ENCODE assay signal across 20 cellular contexts in genomic region chr3:121757087-121757811, GRCh38. TPM values are rescaled to one million over a fixed set of nuclear protein-coding genes. Genes with fewer than 3 reads are reported as not detected.
DNase-seq lines count a peak whose midpoint lies in the region; ATAC-seq, FAIRE-seq and TF ChIP-seq lines count a peak whose summit lies in the region.
"Had no signal": no experiment of that assay in that cellular context is flagged by ENCODE, and none has a peak within 500 bp of the region (broad histone marks: within the 10 kb centered on the region; RNA-seq: fewer than 3 reads in every experiment).

No MANE protein-coding gene starts in this region.

- H3K4me2 ChIP-seq in K562 (ENCODE audit: insufficient read depth, low read length): no peak overlapping the region

- peaks cover 1% of the 10 kb centered on the region for H3K4me1 Mint-ChIP-seq in activated CD4-positive, alpha-beta T cell treated with anti-CD3 and anti-CD28 coated beads, Interleukin-2, amount 10 ng/mL, durations not matched to agents 7 days and 5 days
- H3K4me1 Mint-ChIP-seq in activated naive CD8-positive, alpha-beta T cell treated with anti-CD3 and anti-CD28 coated beads, Interleukin-2, amount 50 U/mL, for 24 hours: no peaks in the 10 kb centered on the region
- H3K4me1 Mint-ChIP-seq: activated naive CD4-positive, alpha-beta T cell treated with anti-CD3 and anti-CD28 coated beads, Interleukin-2, amount 50 U/mL, for 24 hours; immature natural killer cell; mesothelial cell of epicardium had no signal

- in situ Hi-C loops in K562 (cut with MboI): no loop called here

- H3K27ac Mint-ChIP-seq in activated CD4-positive, alpha-beta T cell treated with anti-CD3 and anti-CD28 coated beads, Interleukin-2, amount 10 ng/mL, durations not matched to agents 7 days and 5 days: no peak overlapping the region
- H3K27ac Mint-ChIP-seq in activated naive CD8-positive, alpha-beta T cell treated with anti-CD3 and anti-CD28 coated beads, Interleukin-2, amount 50 U/mL, for 24 hours: no peak overlapping the region
- H3K27ac Mint-ChIP-seq: activated naive CD4-positive, alpha-beta T cell treated with anti-CD3 and anti-CD28 coated beads, Interleukin-2, amount 50 U/mL, for 24 hours; immature natural killer cell; mesothelial cell of epicardium had no signal

- no peak for TF ChIP-seq EP300 in K562 (IDR thresholded peaks at IDR 0.05; ENCODE audit: low read length)

- no peaks in the 10 kb centered on the region for H3K27me3 ChIP-seq in K562 (ENCODE audit: control insufficient read depth in 2 of 2, insufficient read depth in 2 of 2, low read length in 2 of 2)

- DNase-seq in D341Med (ENCODE audit: low spot score) (peak; percentile 44), NB4 (ENCODE audit: low read depth) (peak; percentile 6), K562 (ENCODE audit: extremely low read depth in 1 of 4, low spot score in 3 of 4) (peak in 2 of 4 experiments; percentile 17 to 33), myocyte (ENCODE audit: low read depth) (peak; percentile 93), NCI-H510A treated with DMSO at 0.1 percent for 48 hours (lab: John Stamatoyannopoulos, UW) (no peak)
- DNase-seq in activated CD4-positive, alpha-beta T cell treated with anti-CD3 and anti-CD28 coated beads, Interleukin-2, amount 10 ng/mL, durations not matched to agents 7 days and 5 days: no peak
- no peak for DNase-seq in activated naive CD8-positive, alpha-beta T cell treated with anti-CD3 and anti-CD28 coated beads, Interleukin-2, amount 50 U/mL, for 24 hours
- DNase-seq: activated CD8-positive, alpha-beta memory T cell treated with anti-CD3 and anti-CD28 coated beads, Interleukin-2, amount 50 U/mL, for 4 hours; C1 segment of cervical spinal cord; caudate nucleus; immature natural killer cell; NCI-H1048; NCI-H2227 treated with DMSO at 0.1 percent for 48 hours; posterior cingulate gyrus had no signal

- ATAC-seq in K562: peak; percentile 84
- ATAC-seq in GM21786 (IDR thresholded peaks at IDR 0.05; ENCODE audit: unreplicated experiment): no peak
- no peak for ATAC-seq in activated naive CD8-positive, alpha-beta T cell treated with anti-CD3 and anti-CD28 coated beads, Interleukin-2, amount 50 U/mL, for 24 hours
- ATAC-seq: activated CD4-positive, CD25-positive, alpha-beta regulatory T cell treated with anti-CD3 and anti-CD28 coated beads, Interleukin-2, amount 50 U/mL, for 24 hours; gastroesophageal sphincter had no signal

- H2AFZ ChIP-seq in K562 (ENCODE audit: low read depth, low read length): peak overlapping the region; percentile 45; the same call in 1 of the 2 replicates

- H3K4me3 ChIP-seq in NB4 (ENCODE audit: low read depth, low read length) (no peak overlapping the region), K562 (no peak overlapping the region)
- H3K4me3 ChIP-seq: gastroesophageal sphincter had no signal

- H3K36me3 ChIP-seq in K562 (ENCODE audit: control insufficient read depth, insufficient read depth, low read length): no peaks in the 10 kb centered on the region
- H3K36me3 ChIP-seq: gastroesophageal sphincter had no signal

- POLR2A ChIA-PET in K562 (lab: Yijun Ruan, JAX): no interaction called here
- POLR2A ChIA-PET in activated CD4-positive, alpha-beta T cell treated with anti-CD3 and anti-CD28 coated beads, Interleukin-2, amount 10 ng/mL, durations not matched to agents 7 days and 5 days (lab: Charles Lee): no interaction called here

- TF ChIP-seq RAD21 in K562 (CRISPR knock-in tag; conservative IDR thresholded peaks at IDR 0.05 in 1 of 2, IDR thresholded peaks at IDR 0.05 in 1 of 2): no peak

- no peaks in the 10 kb centered on the region for H3K9me1 ChIP-seq in K562 (ENCODE audit: control insufficient read depth, insufficient read depth, low read length)

- no peak overlapping the region for H3K27ac ChIP-seq in K562 (ENCODE audit: extremely low read depth, low read depth, low read length)
- H3K27ac ChIP-seq: gastroesophageal sphincter had no signal

- peaks cover 22% of the 10 kb centered on the region for H3K27me3 Mint-ChIP-seq in activated CD4-positive, alpha-beta T cell treated with anti-CD3 and anti-CD28 coated beads, Interleukin-2, amount 10 ng/mL, durations not matched to agents 7 days and 5 days
- H3K27me3 Mint-ChIP-seq in activated naive CD8-positive, alpha-beta T cell treated with anti-CD3 and anti-CD28 coated beads, Interleukin-2, amount 50 U/mL, for 24 hours: peaks cover 2% of the 10 kb centered on the region

- no peaks in the 10 kb centered on the region for H3K36me3 Mint-ChIP-seq in activated CD4-positive, alpha-beta T cell treated with anti-CD3 and anti-CD28 coated beads, Interleukin-2, amount 10 ng/mL, durations not matched to agents 7 days and 5 days (ENCODE audit: low read depth)
- no peaks in the 10 kb centered on the region for H3K36me3 Mint-ChIP-seq in activated naive CD8-positive, alpha-beta T cell treated with anti-CD3 and anti-CD28 coated beads, Interleukin-2, amount 50 U/mL, for 24 hours (ENCODE audit: low read depth)
- H3K36me3 Mint-ChIP-seq: activated naive CD4-positive, alpha-beta T cell treated with anti-CD3 and anti-CD28 coated beads, Interleukin-2, amount 50 U/mL, for 24 hours; immature natural killer cell; mesothelial cell of epicardium had no signal

- CTCF ChIA-PET in K562 (lab: Yijun Ruan, JAX; ENCODE audit: low intra/inter-chr PET ratio): no interaction called here
- CTCF ChIA-PET in activated CD4-positive, alpha-beta T cell treated with anti-CD3 and anti-CD28 coated beads, Interleukin-2, amount 10 ng/mL, durations not matched to agents 7 days and 5 days (lab: Charles Lee): interaction anchor here (0.7 kb wide), 1 partner anchor 9 kb away, joined by 3 read pairs; no protein-coding TSS in a partner anchor

- 64% methylated on average over 4 of the region's 4 CpGs for WGBS in K562 (ENCODE audit: insufficient coverage, low coverage, missing lambda C conversion rate)

- no peak overlapping the region for H3K9ac ChIP-seq in K562 (ENCODE audit: insufficient read depth in 1 of 2, low read depth in 2 of 2, low read length in 2 of 2)

- no peak overlapping the region for H3K4me3 Mint-ChIP-seq in activated CD4-positive, alpha-beta T cell treated with anti-CD3 and anti-CD28 coated beads, Interleukin-2, amount 10 ng/mL, durations not matched to agents 7 days and 5 days
- H3K4me3 Mint-ChIP-seq in activated naive CD8-positive, alpha-beta T cell treated with anti-CD3 and anti-CD28 coated beads, Interleukin-2, amount 50 U/mL, for 24 hours: no peak overlapping the region
- H3K4me3 Mint-ChIP-seq: activated naive CD4-positive, alpha-beta T cell treated with anti-CD3 and anti-CD28 coated beads, Interleukin-2, amount 50 U/mL, for 24 hours; immature natural killer cell; mesothelial cell of epicardium had no signal

- no peak for TF ChIP-seq CTCF in NB4 (IDR thresholded peaks at IDR 0.05; ENCODE audit: low read depth, low read length)
- TF ChIP-seq CTCF in K562 (IDR thresholded peaks at IDR 0.05 in 2 of 3, conservative IDR thresholded peaks at IDR 0.05 in 1 of 3; ENCODE audit: insufficient read depth in 2 of 3, low read depth in 1 of 3, low read length in 3 of 3): no peak

- no peaks in the 10 kb centered on the region for H3K9me3 Mint-ChIP-seq in activated CD4-positive, alpha-beta T cell treated with anti-CD3 and anti-CD28 coated beads, Interleukin-2, amount 10 ng/mL, durations not matched to agents 7 days and 5 days
- no peaks in the 10 kb centered on the region for H3K9me3 Mint-ChIP-seq in activated naive CD8-positive, alpha-beta T cell treated with anti-CD3 and anti-CD28 coated beads, Interleukin-2, amount 50 U/mL, for 24 hours
- H3K9me3 Mint-ChIP-seq: activated naive CD4-positive, alpha-beta T cell treated with anti-CD3 and anti-CD28 coated beads, Interleukin-2, amount 50 U/mL, for 24 hours; immature natural killer cell; mesothelial cell of epicardium had no signal

- H3K9me3 ChIP-seq in K562 (replicated peaks; ENCODE audit: control insufficient read depth, insufficient read depth, low read depth, low read length): no peaks in the 10 kb centered on the region
- H3K9me3 ChIP-seq: gastroesophageal sphincter had no signal

- intact Hi-C loops in K562 (cut with micrococcal nuclease): no loop called here

- no peak for FAIRE-seq in K562 (lab: Jason Lieb, UNC)
- FAIRE-seq: G401.6 had no signal

- no peaks in the 10 kb centered on the region for H4K20me1 ChIP-seq in K562 (replicated peaks; ENCODE audit: control insufficient read depth, insufficient read depth, low read length)

- H3K79me2 ChIP-seq in K562 (ENCODE audit: control insufficient read depth, insufficient read depth, low read length): no peaks in the 10 kb centered on the region

- TF ChIP-seq POLR2A in NB4 (IDR thresholded peaks at IDR 0.05; ENCODE audit: extremely low read depth, insufficient read length) (no peak), K562 (conservative IDR thresholded peaks at IDR 0.05) (no peak)

- no TSS peak for BruUV-seq in K562 (replicated peaks; lab: Mats Ljungman, UMichigan)

- H3K4me1 ChIP-seq in K562 (replicated peaks in 1 of 2; ENCODE audit: control insufficient read depth in 2 of 2, insufficient read depth in 2 of 2, low read length in 2 of 2): peaks cover 0 to 9% of the 10 kb centered on the region in 2 experiments; a peak in 2 of 5 replicates
- H3K4me1 ChIP-seq: gastroesophageal sphincter had no signal

RNA-seq across cellular contexts. Expression of gene GOLGB1, which starts 7.7 kb away (rescaled TPM):
- total RNA-seq in K562 (2011; cell fraction: chromatin; rRNA removed; ENCODE audit: low replicate concordance): 6.6 and 31.8 TPM in 2 replicates
- 5.2 and 8.0 TPM in 2 replicates for total RNA-seq in K562 (2011; cell fraction: nucleolus; rRNA removed)
- total RNA-seq in K562 (2011; cell fraction: nucleoplasm; rRNA removed): 7.3 and 12.3 TPM in 2 replicates
- total RNA-seq in K562 (2014; rRNA removed) (8.0 and 9.9 TPM in 2 replicates), K562 (2014; rRNA removed; fragmentation: Illumina TruSeq; extraction: Trizol) (16.3 and 19.7 TPM in 2 replicates), K562 (2015; rRNA removed; fragmentation: Illumina TruSeq; extraction: Trizol) (15.4 and 16.0 TPM in 2 replicates), K562 (2021) (10.5 and 11.2 TPM in 2 replicates), myocyte (47.5 and 48.1 TPM in 2 replicates)
- polyA plus RNA-seq in K562 (2011; rRNA removed) (9.6 and 11.4 TPM in 2 replicates), K562 (2014; fragmentation: Illumina TruSeq; extraction: Trizol) (8.1 and 9.7 TPM in 2 replicates), K562 (2014; fragmentation: Nextera tagmentation; extraction: Ambion mirVana) (1 to 10 TPM; 4.0 to 4.8 TPM), K562 (2014; rRNA removed) (8.9 and 9.7 TPM in 2 replicates)
- polyA plus RNA-seq in K562 (2011; cell fraction: cytosol; rRNA removed): 2.3 and 4.6 TPM in 2 replicates
- polyA plus RNA-seq in K562 (2011; cell fraction: nucleus; rRNA removed): 13.4 and 18.6 TPM in 2 replicates
- 7.7 and 11.4 TPM in 2 replicates for polyA plus RNA-seq in K562 (2012)
- polyA minus RNA-seq in K562 (2011; rRNA and poly(A)+ RNA removed): 22.0 and 36.0 TPM in 2 replicates
- 9.9 and 16.7 TPM in 2 replicates for polyA minus RNA-seq in K562 (2011; cell fraction: cytosol; rRNA and poly(A)+ RNA removed)
- 7.9 and 20.9 TPM in 2 replicates for polyA minus RNA-seq in K562 (2011; cell fraction: nucleus; rRNA and poly(A)+ RNA removed)
- 13.2 TPM for polyA plus RNA-seq in myocyte (2012)
- total RNA-seq in activated CD4-positive, alpha-beta T cell treated with anti-CD3 and anti-CD28 coated beads, Interleukin-2, amount 10 ng/mL, durations not matched to agents 7 days and 5 days: 10 to 100 TPM; 27.4 to 31.7 TPM

Comparison
In these comparisons a context has a peak if more than half of its experiments do, and no peak if none do; other contexts are left out.
1. DNase-seq: peak in D341Med (single experiment), NB4 (single experiment) and myocyte (single experiment); none in NCI-H510A treated with DMSO at 0.1 percent for 48 hours (single experiment), activated CD4-positive, alpha-beta T cell treated with anti-CD3 and anti-CD28 coated beads, Interleukin-2, amount 10 ng/mL, durations not matched to agents 7 days and 5 days (single experiment) and activated naive CD8-positive, alpha-beta T cell treated with anti-CD3 and anti-CD28 coated beads, Interleukin-2, amount 50 U/mL, for 24 hours (single experiment).